Comparison of ENCODE assay signal across 24 cellular contexts in the genomic region with DNA sequence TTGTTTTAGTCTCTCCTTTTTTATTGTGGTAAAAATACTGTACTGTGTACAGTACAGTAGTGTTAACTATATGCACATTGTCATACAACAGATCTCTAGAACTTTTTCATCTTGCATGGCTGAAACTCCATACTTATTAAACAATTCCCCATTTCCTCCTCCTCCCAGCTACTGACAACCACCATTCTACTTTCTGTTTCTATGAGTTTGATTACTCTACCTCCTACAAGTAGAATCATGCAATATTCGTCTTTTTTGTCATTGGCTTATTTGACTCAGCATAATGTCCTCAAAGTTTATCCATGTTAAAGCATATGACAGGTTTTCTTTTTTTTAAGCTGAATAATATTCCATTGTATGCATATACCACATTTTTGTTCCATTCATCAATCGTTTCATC.
DNase-seq lines count a peak whose midpoint lies in the region; ATAC-seq, FAIRE-seq and TF ChIP-seq lines count a peak whose summit lies in the region.
"Had no signal": no experiment of that assay in that cellular context is flagged by ENCODE, and none has a peak within 500 bp of the region (broad histone marks: within the 10 kb centered on the region; RNA-seq: fewer than 3 reads in every experiment).

No MANE protein-coding gene starts in this region.

- H3K18ac ChIP-seq in H1 (ENCODE audit: extremely low read depth, low read length): no peak overlapping the region

- H3K4me1 ChIP-seq in H1 (replicated peaks in 1 of 4; ENCODE audit: control insufficient read depth in 3 of 4, insufficient read depth in 4 of 4, low read length in 3 of 4) (no peaks in the 10 kb centered on the region), esophagus squamous epithelium (no peaks in the 10 kb centered on the region)
- H3K4me1 ChIP-seq: A549 had no signal

- H3K56ac ChIP-seq in H1 (replicated peaks; ENCODE audit: insufficient read length, low read depth, low read length): no peak overlapping the region

- H2BK5ac ChIP-seq in H1 (ENCODE audit: low read depth, low read length): no peak overlapping the region

- no peak for TF ChIP-seq RAD21 in H1 (IDR thresholded peaks at IDR 0.05 in 1 of 2, conservative IDR thresholded peaks at IDR 0.05 in 1 of 2; ENCODE audit: low read depth in 2 of 2, low read length in 2 of 2)

- no peak overlapping the region for H2BK20ac ChIP-seq in H1 (ENCODE audit: low read length)

- no peak overlapping the region for H2BK120ac ChIP-seq in H1 (replicated peaks; ENCODE audit: low read depth, low read length)

- no peak overlapping the region for H3K14ac ChIP-seq in H1 (ENCODE audit: insufficient read length)

- no peak overlapping the region for H4K5ac ChIP-seq in H1 (ENCODE audit: insufficient read length, low read depth, low read length)

- H3K9ac ChIP-seq in H1 (replicated peaks in 1 of 4; ENCODE audit: extremely low read depth in 1 of 4, low read depth in 3 of 4, low read length in 3 of 4): no peak overlapping the region

- H3K23me2 ChIP-seq in H1 (ENCODE audit: low read depth, low read length): no peaks in the 10 kb centered on the region

- H3K36me3 Mint-ChIP-seq in nephron progenitor cell (ENCODE audit: low read depth): no peaks in the 10 kb centered on the region
- no peaks in the 10 kb centered on the region for H3K36me3 Mint-ChIP-seq in progenitor cell of endocrine pancreas (ENCODE audit: insufficient read depth)
- H3K36me3 Mint-ChIP-seq: CD4-positive, alpha-beta memory T cell had no signal

- DNase-seq in GM12891 (ENCODE audit: insufficient read length, low spot score) (no peak), H1 (ENCODE audit: low read depth in 1 of 2, low spot score in 2 of 2) (no peak), nephron progenitor cell (no peak), progenitor cell of endocrine pancreas (ENCODE audit: low spot score, unreplicated experiment) (no peak), NCI-H146 (lab: John Stamatoyannopoulos, UW) (no peak), esophagus squamous epithelium (lab: John Stamatoyannopoulos, UW) (no peak)
- DNase-seq: 8988T; ACHN; AML-193; BE2C; C1 segment of cervical spinal cord; Calu3; CD4-positive, alpha-beta memory T cell; COR-L47; DMS53; DMS79 treated with DMSO at 0.1 percent for 48 hours; GF-D8; HFFc6 had no signal

- H4K8ac ChIP-seq in H1 (ENCODE audit: extremely low read depth, insufficient read depth, low read length): no peak overlapping the region

- CTCF ChIA-PET in H1 (lab: Charles Lee; ENCODE audit: partially characterized antibody): interaction anchor here (0.6 to 2.4 kb wide), 9 partner anchors 13 to 718 kb away, joined by 3 to 9 read pairs (median 4); no protein-coding TSS in a partner anchor

- H3K9me3 ChIP-seq in H1 (ENCODE audit: insufficient read depth in 2 of 2, low read depth in 1 of 2, low read length in 1 of 2): no peaks in the 10 kb centered on the region
- no peaks in the 10 kb centered on the region for H3K9me3 ChIP-seq in esophagus squamous epithelium
- H3K9me3 ChIP-seq: A549, BE2C, HAP-1 had no signal

- H3K27ac Mint-ChIP-seq in nephron progenitor cell (no peak overlapping the region), progenitor cell of endocrine pancreas (peak overlapping the region; percentile 87)
- H3K27ac Mint-ChIP-seq: CD4-positive, alpha-beta memory T cell; GM23338; HFFc6 had no signal

- no peaks in the 10 kb centered on the region for H3K79me1 ChIP-seq in H1 (ENCODE audit: low read depth, low read length)

- H3K4me1 Mint-ChIP-seq in nephron progenitor cell (peaks cover 89% of the 10 kb centered on the region), progenitor cell of endocrine pancreas (ENCODE audit: low read depth) (peaks cover 66% of the 10 kb centered on the region)
- H3K4me1 Mint-ChIP-seq: CD4-positive, alpha-beta memory T cell had no signal

- H3K4me2 ChIP-seq in H1 (ENCODE audit: insufficient read depth in 1 of 2, low read depth in 2 of 2, low read length in 2 of 2): no peak overlapping the region
- H3K4me2 ChIP-seq: A549, GM23338 had no signal

- peaks cover 28 to 78% (median 68%) of the 10 kb centered on the region in 4 experiments for H3K27me3 ChIP-seq in H1 (replicated peaks in 1 of 4; ENCODE audit: control insufficient read depth in 3 of 4, extremely low read depth in 1 of 4, insufficient read depth in 3 of 4, low read length in 3 of 4)
- H3K27me3 ChIP-seq in esophagus squamous epithelium: no peaks in the 10 kb centered on the region
- H3K27me3 ChIP-seq: BE2C had no signal

- H2BK12ac ChIP-seq in H1 (ENCODE audit: low read depth, low read length): no peak overlapping the region

- H3K9me3 Mint-ChIP-seq in nephron progenitor cell (peaks cover under 1% of the 10 kb centered on the region), progenitor cell of endocrine pancreas (ENCODE audit: low read depth) (peaks cover 8% of the 10 kb centered on the region)
- H3K9me3 Mint-ChIP-seq: CD4-positive, alpha-beta memory T cell; GM23338; HFFc6 had no signal

- H3K4me3 ChIP-seq in H1 (ENCODE audit: extremely low read depth in 1 of 4, insufficient read depth in 2 of 4, low read depth in 3 of 4, low read length in 4 of 4): no peak overlapping the region
- no peak overlapping the region for H3K4me3 ChIP-seq in esophagus squamous epithelium
- H3K4me3 ChIP-seq: A549, GM23338, HAP-1 had no signal

- H3K27ac ChIP-seq in H1 (ENCODE audit: low read depth, low read length): no peak overlapping the region
- no peak overlapping the region for H3K27ac ChIP-seq in esophagus squamous epithelium
- H3K27ac ChIP-seq: A549 had no signal

- no peak overlapping the region for H2AFZ ChIP-seq in H1 (ENCODE audit: low read length)
- H2AFZ ChIP-seq: GM23338 had no signal

- ATAC-seq in GM21360 (IDR thresholded peaks at IDR 0.05; ENCODE audit: unreplicated experiment): no peak
- ATAC-seq: A549 had no signal

- H3K4me3 Mint-ChIP-seq in nephron progenitor cell: peak overlapping the region; percentile 29
- H3K4me3 Mint-ChIP-seq in progenitor cell of endocrine pancreas (ENCODE audit: low read depth): no peak overlapping the region
- H3K4me3 Mint-ChIP-seq: CD4-positive, alpha-beta memory T cell; HFFc6 had no signal

- no peak overlapping the region for H2BK15ac ChIP-seq in H1 (ENCODE audit: low read length)

- TF ChIP-seq CTCF in H1 (IDR thresholded peaks at IDR 0.05; ENCODE audit: control extremely low read depth in 1 of 3, insufficient read depth in 1 of 3, low read depth in 1 of 3, low read length in 3 of 3) (no peak), nephron progenitor cell (IDR thresholded peaks at IDR 0.05) (no peak), progenitor cell of endocrine pancreas (IDR thresholded peaks at IDR 0.05; ENCODE audit: unreplicated experiment) (no peak), esophagus squamous epithelium (IDR thresholded peaks at IDR 0.05) (no peak)

- no peaks in the 10 kb centered on the region for H3K79me2 ChIP-seq in H1 (ENCODE audit: control insufficient read depth in 1 of 2, insufficient read depth in 2 of 2, low read length in 2 of 2)

- no peak for TF ChIP-seq EP300 in H1 (IDR thresholded peaks at IDR 0.05; ENCODE audit: borderline replicate concordance in 1 of 2, low read depth in 2 of 2, low read length in 2 of 2)

- POLR2A ChIA-PET in H1 (lab: Charles Lee; ENCODE audit: partially characterized antibody): no interaction called here

- H3K4ac ChIP-seq in H1 (replicated peaks; ENCODE audit: insufficient read length, low read depth, low read length): no peak overlapping the region

- H4K91ac ChIP-seq in H1 (replicated peaks; ENCODE audit: insufficient read length, low read length): no peak overlapping the region

- TF ChIP-seq POLR2A in GM12891 (IDR thresholded peaks at IDR 0.05; ENCODE audit: low read depth, low read length) (no peak), H1 (IDR thresholded peaks at IDR 0.05; ENCODE audit: control extremely low read depth in 1 of 2, low read depth in 2 of 2, low read length in 2 of 2) (no peak), esophagus squamous epithelium (IDR thresholded peaks at IDR 0.05) (no peak)

- 53% methylated on average over 2 of the region's 2 CpGs; no CpG with 5 or more reads in 1 of the 2 experiments for WGBS in H1 (ENCODE audit: extremely low coverage in 1 of 2, insufficient coverage in 1 of 2, insufficient read length in 1 of 2, insufficient replicate concordance in 2 of 2, low coverage in 1 of 2, low lambda C conversion rate in 2 of 2, missing lambda C conversion rate in 1 of 2), 2 experiments
- WGBS in esophagus squamous epithelium, 2 donors: 46 to 52% methylated on average over 2 of the region's 2 CpGs

- H2AK5ac ChIP-seq in H1 (ENCODE audit: low read depth, low read length): no peak overlapping the region

- H4K20me1 ChIP-seq in H1 (replicated peaks in 1 of 2; ENCODE audit: control insufficient read depth in 1 of 2, insufficient read depth in 2 of 2, low read length in 2 of 2): no peaks in the 10 kb centered on the region

- FAIRE-seq in GM12891 (lab: Jason Lieb, UNC) (peak; percentile 43), H1 (lab: Jason Lieb, UNC) (peak; percentile 32)
- FAIRE-seq: A549, GM12892, H54 had no signal

- H3K23ac ChIP-seq in H1 (ENCODE audit: insufficient read length): no peak overlapping the region

- H3K36me3 ChIP-seq in H1 (ENCODE audit: control insufficient read depth in 2 of 4, insufficient read depth in 4 of 4, low read length in 3 of 4) (no peaks in the 10 kb centered on the region), esophagus squamous epithelium (no peaks in the 10 kb centered on the region)
- H3K36me3 ChIP-seq: BE2C, HAP-1 had no signal

- intact Hi-C loops in esophagus squamous epithelium (cut with DNase I): no loop called here

- peaks cover 3% of the 10 kb centered on the region for H3K27me3 Mint-ChIP-seq in nephron progenitor cell (ENCODE audit: low read depth, poor library complexity)
- no peaks in the 10 kb centered on the region for H3K27me3 Mint-ChIP-seq in progenitor cell of endocrine pancreas

TF ChIP-seq in GM12891, 5 proteins besides CTCF, POLR2A, EP300 and RAD21:
- no peak for TF ChIP-seq POLR2AphosphoS5 (IDR thresholded peaks at IDR 0.05; ENCODE audit: low read depth, low read length)
- TF ChIP-seq SPI1 (IDR thresholded peaks at IDR 0.05; ENCODE audit: low read depth, low read length): no peak

TF ChIP-seq in H1, 55 proteins besides CTCF, POLR2A, EP300 and RAD21:
- TF ChIP-seq KDM1A (IDR thresholded peaks at IDR 0.05; ENCODE audit: borderline replicate concordance, low read length): no peak
- no peak for TF ChIP-seq RFX5 (IDR thresholded peaks at IDR 0.05; ENCODE audit: borderline replicate concordance, low read depth, low read length)
- no peak for TF ChIP-seq BCL11A (IDR thresholded peaks at IDR 0.05; ENCODE audit: low read depth in 2 of 2, low read length in 2 of 2)
- TF ChIP-seq CTBP2 (IDR thresholded peaks at IDR 0.05; ENCODE audit: borderline replicate concordance, insufficient read depth, insufficient read length, low read length): no peak
- no peak for TF ChIP-seq TAF7 (optimal IDR thresholded peaks at IDR 0.05; ENCODE audit: borderline replicate concordance, low read depth, low read length)
- TF ChIP-seq CBX5 (IDR thresholded peaks at IDR 0.05; ENCODE audit: low read depth, low read length): no peak
- no peak for TF ChIP-seq CHD1 (IDR thresholded peaks at IDR 0.05; ENCODE audit: low read depth, low read length)
